ENCODE assay signal across 1 cellular context in genomic region chr2:231515603-231516002, GRCh38.
TF ChIP-seq lines count a peak whose summit lies in the region.

No MANE protein-coding gene starts in this region.

TF ChIP-seq in WTC11, 78 proteins besides CTCF, POLR2A, EP300 and RAD21 (continued from another document):
- no peak for TF ChIP-seq ZMAT4 (CRISPR knock-in tag; IDR thresholded peaks at IDR 0.05)
- TF ChIP-seq E2F1 (CRISPR knock-in tag; IDR thresholded peaks at IDR 0.05), result no peak
- TF ChIP-seq ZBTB43 (CRISPR knock-in tag; IDR thresholded peaks at IDR 0.05), result no peak
